Comparison of ENCODE assay signal across 25 cellular contexts in genomic region chr1:167230437-167230836, GRCh38.
"Had no signal": no experiment of that assay in that cellular context is flagged by ENCODE, and none has a peak within 500 bp of the region (broad histone marks: within the 10 kb centered on the region; RNA-seq: fewer than 3 reads in every experiment).

No MANE protein-coding gene starts in this region.

- FAIRE-seq: bronchial epithelial cell, kidney had no signal

- H3K9me3 Mint-ChIP-seq: activated CD4-positive, alpha-beta memory T cell treated with anti-CD3 and anti-CD28 coated beads for 36 hours; activated naive CD4-positive, alpha-beta T cell treated with anti-CD3 and anti-CD28 coated beads, Interleukin-2, amount 50 U/mL, for 24 hours; activated naive CD8-positive, alpha-beta T cell treated with anti-CD3 and anti-CD28 coated beads, Interleukin-2, amount 50 U/mL, for 24 hours; activated T-cell treated with anti-CD3 and anti-CD28 coated beads, Interleukin-2, amount 50 U/mL, for 4 hours; activated T-helper 17 cell treated with anti-CD3 and anti-CD28 coated beads, Interleukin-2, amount 50 U/mL, for 72 hours; central memory CD8-positive, alpha-beta T cell; immature natural killer cell; nephron; T-helper 2 cell treated with Interferon-gamma antibody and Interleukin-4, amounts not matched to agents 5 μg/mL and 100 μg/mL, for 36 hours had no signal

- DNase-seq: activated CD4-positive, alpha-beta memory T cell treated with anti-CD3 and anti-CD28 coated beads for 36 hours; activated CD4-positive, alpha-beta T cell treated with anti-CD3 and anti-CD28 coated beads for 4 hours; activated CD8-positive, alpha-beta memory T cell treated with anti-CD3 and anti-CD28 coated beads, Interleukin-2, amount 50 U/mL, for 4 hours; activated gamma-delta T cell treated with Interleukin-2 at 50 U/mL for 16 hours; activated naive CD8-positive, alpha-beta T cell treated with anti-CD3 and anti-CD28 coated beads, Interleukin-2, amount 50 U/mL, for 24 hours; activated T-cell treated with anti-CD3 and anti-CD28 coated beads, Interleukin-2, amount 50 U/mL, for 4 hours; effector CD4-positive, alpha-beta T cell; foreskin keratinocyte; heart left ventricle; hypothalamus; immature natural killer cell; kidney; left colon; mammary epithelial cell; right lobe of liver; stimulated activated CD4-positive, alpha-beta T cell treated with anti-CD3 and anti-CD28 coated beads, Interleukin-4, amount 100 ng/mL, for 1 hour; stimulated activated naive CD8-positive, alpha-beta T cell treated with anti-CD3 and anti-CD28 coated beads, Interleukin-15, amount 100 ng/mL, for 72 hours; substantia nigra; upper lobe of left lung had no signal

- H3K4me3 Mint-ChIP-seq: activated CD4-positive, alpha-beta memory T cell treated with anti-CD3 and anti-CD28 coated beads for 36 hours; activated naive CD4-positive, alpha-beta T cell treated with anti-CD3 and anti-CD28 coated beads, Interleukin-2, amount 50 U/mL, for 24 hours; activated naive CD8-positive, alpha-beta T cell treated with anti-CD3 and anti-CD28 coated beads, Interleukin-2, amount 50 U/mL, for 24 hours; activated T-cell treated with anti-CD3 and anti-CD28 coated beads, Interleukin-2, amount 50 U/mL, for 4 hours; activated T-helper 17 cell treated with anti-CD3 and anti-CD28 coated beads, Interleukin-2, amount 50 U/mL, for 72 hours; central memory CD8-positive, alpha-beta T cell; immature natural killer cell; nephron; stimulated activated naive CD8-positive, alpha-beta T cell treated with anti-CD3 and anti-CD28 coated beads, Interleukin-15, amount 100 ng/mL, for 72 hours; T-helper 2 cell treated with Interferon-gamma antibody and Interleukin-4, amounts not matched to agents 5 μg/mL and 100 μg/mL, for 36 hours had no signal

- H3K36me3 Mint-ChIP-seq: activated CD4-positive, alpha-beta memory T cell treated with anti-CD3 and anti-CD28 coated beads for 36 hours; activated naive CD4-positive, alpha-beta T cell treated with anti-CD3 and anti-CD28 coated beads, Interleukin-2, amount 50 U/mL, for 24 hours; immature natural killer cell had no signal

- H3K27ac Mint-ChIP-seq: activated CD4-positive, alpha-beta memory T cell treated with anti-CD3 and anti-CD28 coated beads for 36 hours; activated naive CD4-positive, alpha-beta T cell treated with anti-CD3 and anti-CD28 coated beads, Interleukin-2, amount 50 U/mL, for 24 hours; activated naive CD8-positive, alpha-beta T cell treated with anti-CD3 and anti-CD28 coated beads, Interleukin-2, amount 50 U/mL, for 24 hours; activated T-helper 17 cell treated with anti-CD3 and anti-CD28 coated beads, Interleukin-2, amount 50 U/mL, for 72 hours; immature natural killer cell; nephron; T-helper 2 cell treated with Interferon-gamma antibody and Interleukin-4, amounts not matched to agents 5 μg/mL and 100 μg/mL, for 36 hours had no signal

- H3K27me3 Mint-ChIP-seq: activated CD4-positive, alpha-beta memory T cell treated with anti-CD3 and anti-CD28 coated beads for 36 hours; activated naive CD4-positive, alpha-beta T cell treated with anti-CD3 and anti-CD28 coated beads, Interleukin-2, amount 50 U/mL, for 24 hours; activated naive CD8-positive, alpha-beta T cell treated with anti-CD3 and anti-CD28 coated beads, Interleukin-2, amount 50 U/mL, for 24 hours; activated T-helper 17 cell treated with anti-CD3 and anti-CD28 coated beads, Interleukin-2, amount 50 U/mL, for 72 hours; central memory CD8-positive, alpha-beta T cell; stimulated activated naive CD8-positive, alpha-beta T cell treated with anti-CD3 and anti-CD28 coated beads, Interleukin-15, amount 100 ng/mL, for 72 hours had no signal
